27 cellular contexts compared by ENCODE assay signal in genomic region chrX:64437665-64438064, GRCh38.
"Had no signal": no experiment of that assay in that cellular context is flagged by ENCODE, and none has a peak within 500 bp of the region (broad histone marks: within the 10 kb centered on the region; RNA-seq: fewer than 3 reads in every experiment).

No MANE protein-coding gene starts in this region.

- H3K27ac Mint-ChIP-seq: effector memory CD8-positive, alpha-beta T cell; mesothelial cell of epicardium; naive thymus-derived CD4-positive, alpha-beta T cell; neural progenitor cell; stimulated activated effector memory CD8-positive, alpha-beta T cell treated with anti-CD3 and anti-CD28 coated beads, Interleukin-12 subunit alpha, Interleukin-12 subunit beta, amount 100 ng/mL, for 72 hours had no signal

- H3K36me3 ChIP-seq: neural progenitor cell, tibial artery, upper lobe of left lung had no signal

- H3K4me3 Mint-ChIP-seq: effector memory CD8-positive, alpha-beta T cell; mesothelial cell of epicardium; naive thymus-derived CD4-positive, alpha-beta T cell; nephron; neural progenitor cell; stimulated activated effector memory CD8-positive, alpha-beta T cell treated with anti-CD3 and anti-CD28 coated beads, Interleukin-12 subunit alpha, Interleukin-12 subunit beta, amount 100 ng/mL, for 72 hours had no signal

- H3K27me3 Mint-ChIP-seq: progenitor cell of endocrine pancreas had no signal

- ATAC-seq: effector memory CD8-positive, alpha-beta T cell; left lobe of liver; naive thymus-derived CD4-positive, alpha-beta T cell; sciatic nerve; stimulated activated effector memory CD8-positive, alpha-beta T cell treated with anti-CD3 and anti-CD28 coated beads, Interleukin-12 subunit alpha, Interleukin-12 subunit beta, amount 100 ng/mL, for 72 hours; stimulated activated naive CD8-positive, alpha-beta T cell treated with anti-CD3 and anti-CD28 coated beads, Interleukin-15, Interleukin-2, amounts not matched to agents 100 U/mL and 50 U/mL, for 24 hours had no signal

- H3K36me3 Mint-ChIP-seq: mesothelial cell of epicardium; naive thymus-derived CD4-positive, alpha-beta T cell; neural progenitor cell; stimulated activated effector memory CD8-positive, alpha-beta T cell treated with anti-CD3 and anti-CD28 coated beads, Interleukin-12 subunit alpha, Interleukin-12 subunit beta, amount 100 ng/mL, for 72 hours had no signal

- H3K9me3 Mint-ChIP-seq: effector memory CD8-positive, alpha-beta T cell had no signal

- H3K27ac ChIP-seq: neural progenitor cell, parathyroid adenoma, testis, tibial artery, upper lobe of left lung had no signal

- DNase-seq: cortex of kidney; effector memory CD8-positive, alpha-beta T cell; head of caudate nucleus; kidney; mesenchymal stem cell; naive thymus-derived CD4-positive, alpha-beta T cell; stimulated activated CD4-positive, alpha-beta T cell treated with anti-CD3 and anti-CD28 coated beads, Interleukin-12 subunit alpha, Interleukin-12 subunit beta, amount 100 ng/mL, for 4 hours; stimulated activated CD4-positive, alpha-beta T cell treated with anti-CD3 and anti-CD28 coated beads, Interleukin-1b, Interleukin-23, amount 100 ng/mL, for 48 hours; stimulated activated CD4-positive, alpha-beta T cell treated with anti-CD3 and anti-CD28 coated beads, Interleukin-4, amount 100 ng/mL, for 24 hours; stimulated activated naive CD8-positive, alpha-beta T cell treated with anti-CD3 and anti-CD28 coated beads, Interleukin-15, Interleukin-2, amounts not matched to agents 100 U/mL and 50 U/mL, for 24 hours; substantia nigra; testis; tibial artery; upper lobe of left lung had no signal

- H3K4me3 ChIP-seq: lung, neural progenitor cell, smooth muscle cell, testis, tibial artery, upper lobe of left lung had no signal

- FAIRE-seq: endometrium, frontal cortex, kidney, urothelium cell line had no signal

- H3K9ac ChIP-seq: neural progenitor cell, parathyroid adenoma had no signal

- H3K79me2 ChIP-seq: parathyroid adenoma had no signal

- H3K4me1 Mint-ChIP-seq: mesothelial cell of epicardium; nephron; stimulated activated effector memory CD8-positive, alpha-beta T cell treated with anti-CD3 and anti-CD28 coated beads, Interleukin-12 subunit alpha, Interleukin-12 subunit beta, amount 100 ng/mL, for 72 hours had no signal

- H3K9me3 ChIP-seq: testis had no signal

- H2AFZ ChIP-seq: neural progenitor cell, parathyroid adenoma had no signal

- H3K27me3 ChIP-seq: neural progenitor cell, testis, tibial artery, upper lobe of left lung had no signal

- H3K4me2 ChIP-seq: neural progenitor cell, smooth muscle cell had no signal

- H3K4me1 ChIP-seq: neural progenitor cell, parathyroid adenoma, testis, tibial artery, upper lobe of left lung had no signal
